Comparison of ENCODE assay signal across 8 cellular contexts in genomic region chr6:33426590-33427563, GRCh38. TPM values are rescaled to one million over a fixed set of nuclear protein-coding genes. Genes with fewer than 3 reads are reported as not detected.
DNase-seq lines count a peak whose midpoint lies in the region; FAIRE-seq and TF ChIP-seq lines count a peak whose summit lies in the region.

No MANE protein-coding gene starts in this region.

- no peak for TF ChIP-seq EP300 in stomach (IDR thresholded peaks at IDR 0.05)

- H3K9me3 Mint-ChIP-seq in activated naive CD8-positive, alpha-beta T cell (ENCODE audit: low read depth) = no peaks in the 10 kb centered on the region

- H3K27me3 ChIP-seq in iPS-20b (ENCODE audit: insufficient read depth, low read length) (no peaks in the 10 kb centered on the region), stomach (no peaks in the 10 kb centered on the region), small intestine (ENCODE audit: control insufficient read depth in 2 of 2, insufficient read depth in 2 of 2, low read length in 2 of 2) (no peaks in the 10 kb centered on the region)

- 4 to 8% (median 5%) methylated on average over 13 of the region's 13 CpGs for WGBS in stomach, 5 donors
- 3 to 10% (median 5%) methylated on average over 13 of the region's 13 CpGs for WGBS in small intestine, 3 donors

- H3K4me1 ChIP-seq in iPS-20b (ENCODE audit: insufficient read depth, low read length) = peaks cover 44% of the 10 kb centered on the region
- peaks cover 38 to 74% (median 62%) of the 10 kb centered on the region in 4 donors for H3K4me1 ChIP-seq in stomach
- H3K4me1 ChIP-seq in small intestine (ENCODE audit: control insufficient read depth in 2 of 2, insufficient read depth in 1 of 2, low read depth in 1 of 2, low read length in 1 of 2) = peaks cover 9 to 13% of the 10 kb centered on the region in 2 donors

- peak overlapping the region; percentile 81 for H3K4me3 ChIP-seq in iPS-20b (ENCODE audit: low read length)
- peak overlapping the region; percentile 56 to 63 (median 60) for H3K4me3 ChIP-seq in stomach
- peak overlapping the region in 1 of 2 donors; percentile 69 for H3K4me3 ChIP-seq in small intestine (ENCODE audit: low read depth in 1 of 2, low read length in 2 of 2)

- H3K27ac ChIP-seq in iPS-20b (ENCODE audit: low read length) (no peak overlapping the region), stomach (peak overlapping the region; percentile 70 to 95 (median 93)), small intestine (ENCODE audit: low read depth in 1 of 2, low read length in 1 of 2) (peak overlapping the region in 1 of 2 donors; percentile 63)

- H3K4me1 Mint-ChIP-seq in activated naive CD8-positive, alpha-beta T cell (ENCODE audit: low read depth) = peaks cover 71% of the 10 kb centered on the region

- H3K27ac Mint-ChIP-seq in activated naive CD8-positive, alpha-beta T cell = peak overlapping the region; percentile 94

- no peak for TF ChIP-seq CTCF in stomach (IDR thresholded peaks at IDR 0.05)

- no peaks in the 10 kb centered on the region for H3K36me3 Mint-ChIP-seq in activated naive CD8-positive, alpha-beta T cell

- peak overlapping the region; percentile 69; the same call in 1 of the 2 replicates for H3K9ac ChIP-seq in iPS-20b (ENCODE audit: low read depth, low read length)

- intact Hi-C loops in stomach (cut with DNase I; ENCODE audit: low total_unique reads) = no loop called here

- no peaks in the 10 kb centered on the region for H3K9me3 ChIP-seq in iPS-20b (ENCODE audit: insufficient read depth, low read depth, low read length)
- H3K9me3 ChIP-seq in stomach = no peaks in the 10 kb centered on the region
- no peaks in the 10 kb centered on the region for H3K9me3 ChIP-seq in small intestine (ENCODE audit: control insufficient read depth, low read depth)

- FAIRE-seq in HTR-8/SVneo (lab: Jason Lieb, UNC) (peak; percentile 77), small intestine (lab: Jason Lieb, UNC) (no peak)

- H3K4me3 Mint-ChIP-seq in activated naive CD8-positive, alpha-beta T cell = peak overlapping the region; percentile 89

- peaks cover 27% of the 10 kb centered on the region for H3K36me3 ChIP-seq in iPS-20b (ENCODE audit: insufficient read depth, low read depth, low read length)
- H3K36me3 ChIP-seq in stomach = no peaks in the 10 kb centered on the region
- H3K36me3 ChIP-seq in small intestine (ENCODE audit: control insufficient read depth in 2 of 2, insufficient read depth in 2 of 2, low read length in 2 of 2) = no peaks in the 10 kb centered on the region

- peak; percentile 40 for DNase-seq in AG08396 (ENCODE audit: low spot score)
- DNase-seq in HTR-8/SVneo (ENCODE audit: insufficient read length, low spot score) = no peak
- no peak for DNase-seq in stomach
- DNase-seq in NCI-H146 treated with DMSO at 0.1 percent for 48 hours (lab: John Stamatoyannopoulos, UW; ENCODE audit: unreplicated experiment) = no peak
- no peak for DNase-seq in small intestine
- DNase-seq in GM19238 (ENCODE audit: insufficient read length, low spot score) = no peak

- no peaks in the 10 kb centered on the region for H3K27me3 Mint-ChIP-seq in activated naive CD8-positive, alpha-beta T cell

- no peak for TF ChIP-seq POLR2A in stomach (IDR thresholded peaks at IDR 0.05)

RNA-seq across cellular contexts. Expression of gene SYNGAP1, which starts 7.0 kb away (rescaled TPM):
- 10 to 100 TPM in 2 of 5 donors, 1 to 10 TPM in 2, under 1 TPM in 1; 0.58 to 78.8 (median 7.7) TPM for total RNA-seq in stomach
- polyA plus RNA-seq in stomach (1 to 10 TPM; 3.9 to 5.6 (median 4.0) TPM), small intestine (1 to 10 TPM in 2 of 3 donors, under 1 TPM in 1; 0.89 to 9.6 (median 1.6) TPM)

RNA-seq across cellular contexts. Expression of gene CUTA, which starts 9.0 kb away (rescaled TPM):
- 100 to 1,000 TPM in 3 of 5 donors, 10 to 100 TPM in 2; 12.8 to 203 (median 101) TPM for total RNA-seq in stomach
- polyA plus RNA-seq in stomach (100 to 1,000 TPM; 162 to 233 (median 165) TPM), small intestine (100 to 1,000 TPM; 129 to 217 (median 183) TPM)

RNA-seq across cellular contexts. Expression of gene PHF1, which starts 16.1 kb away (rescaled TPM):
- 100 to 1,000 TPM in 1 of 5 donors, 10 to 100 TPM in 4; 22.0 to 125 (median 70.0) TPM for total RNA-seq in stomach
- polyA plus RNA-seq in stomach = 10 to 100 TPM; 56.3 to 99.9 (median 68.7) TPM
- 10 to 100 TPM; 32.2 to 67.6 (median 48.1) TPM for polyA plus RNA-seq in small intestine

RNA-seq across cellular contexts. Expression of gene ZBTB9, which starts 27.5 kb away (rescaled TPM):
- 1 to 10 TPM in 3 of 5 donors, under 1 TPM in 1, not detected in 1; 0.45 to 7.8 (median 3.1) TPM for total RNA-seq in stomach
- 1 to 10 TPM; 2.4 to 4.2 (median 2.6) TPM for polyA plus RNA-seq in stomach
- polyA plus RNA-seq in small intestine = 1 to 10 TPM; 1.6 to 5.2 (median 1.9) TPM

RNA-seq across cellular contexts. Expression of gene KIFC1, which starts 35.3 kb away (rescaled TPM):
- total RNA-seq in stomach = 10 to 100 TPM in 1 of 5 donors, 1 to 10 TPM in 3, not detected in 1; 4.2 to 15.4 (median 6.7) TPM
- polyA plus RNA-seq in stomach (1 to 10 TPM in 2 of 3 donors, under 1 TPM in 1; 0.46 to 9.9 (median 5.4) TPM), small intestine (10 to 100 TPM in 1 of 3 donors, 1 to 10 TPM in 2; 3.1 to 23.2 (median 3.2) TPM)
